Comparison of ENCODE assay signal across 7 cellular contexts in the genomic region with DNA sequence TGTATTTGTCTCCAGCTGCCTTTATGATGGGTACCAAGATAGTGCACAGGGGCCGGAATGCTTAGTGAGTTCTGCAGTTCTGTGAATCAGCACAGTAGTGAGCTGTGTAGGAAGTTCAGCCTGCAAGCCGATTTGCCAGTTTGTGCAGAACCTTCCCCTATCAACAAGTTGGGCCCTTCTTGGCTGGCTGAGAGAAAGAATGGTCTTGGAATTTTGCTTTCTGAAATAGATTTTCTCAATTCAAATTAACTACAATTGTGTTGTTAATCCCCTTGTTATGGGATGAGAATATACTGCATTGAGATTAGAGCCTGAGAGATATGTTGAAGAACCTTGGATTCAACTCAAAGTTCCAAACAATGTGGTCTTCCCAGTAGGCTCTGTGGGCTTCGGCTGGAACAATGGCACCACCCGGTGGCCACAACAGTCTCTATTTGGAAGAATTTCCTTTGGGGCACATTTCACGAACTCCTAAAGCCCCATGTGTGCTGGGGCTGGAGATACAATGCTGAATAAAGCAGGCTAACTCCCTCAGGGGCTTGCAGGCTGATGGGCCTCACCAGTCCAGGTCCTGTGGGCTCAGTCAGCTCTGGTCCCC. TPM values are rescaled to one million over a fixed set of nuclear protein-coding genes. Genes with fewer than 3 reads are reported as not detected.
DNase-seq lines count a peak whose midpoint lies in the region; ATAC-seq and TF ChIP-seq lines count a peak whose summit lies in the region.

No MANE protein-coding gene starts in this region.

- H4K20me1 ChIP-seq in Karpas-422 (ENCODE audit: insufficient read depth, low read depth, low read length) (no peaks in the 10 kb centered on the region), osteoblast (ENCODE audit: insufficient read depth, low read length) (no peaks in the 10 kb centered on the region)

- H3K4me1 ChIP-seq in Karpas-422 (ENCODE audit: low read length): peaks cover 9% of the 10 kb centered on the region
- H3K4me1 ChIP-seq in RWPE2 (ENCODE audit: insufficient read depth, poor library complexity, severe bottlenecking): no peaks in the 10 kb centered on the region
- H3K4me1 ChIP-seq in osteoblast (ENCODE audit: insufficient read depth, low read length): no peaks in the 10 kb centered on the region
- no peaks in the 10 kb centered on the region for H3K4me1 ChIP-seq in ascending aorta

- H2AFZ ChIP-seq in Karpas-422 (ENCODE audit: low read length): no peak overlapping the region
- no peak overlapping the region for H2AFZ ChIP-seq in osteoblast (ENCODE audit: low read length)

- no peak for DNase-seq in GM12864 (ENCODE audit: low read depth)
- DNase-seq in Karpas-422: peak; percentile 60
- DNase-seq in RWPE2 (ENCODE audit: low spot score): no peak
- peak; percentile 55 for DNase-seq in fibroblast of the aortic adventitia (ENCODE audit: low read depth)
- peak; percentile 84 for DNase-seq in osteoblast (ENCODE audit: insufficient read length, low spot score, missing footprints)
- DNase-seq in ascending aorta (ENCODE audit: low spot score in 2 of 2): no peak

- H3K36me3 ChIP-seq in Karpas-422 (ENCODE audit: insufficient read depth, low read length): no peaks in the 10 kb centered on the region
- no peaks in the 10 kb centered on the region for H3K36me3 ChIP-seq in RWPE2 (ENCODE audit: low read depth)
- H3K36me3 ChIP-seq in osteoblast (ENCODE audit: insufficient read depth, low read length): no peaks in the 10 kb centered on the region
- H3K36me3 ChIP-seq in ascending aorta: no peaks in the 10 kb centered on the region

- ATAC-seq in RWPE2 (ENCODE audit: low read depth) (peak; percentile 59; the same call in 2 of the 3 replicates), GM18873 (IDR thresholded peaks at IDR 0.05; ENCODE audit: low FRiP score, unreplicated experiment) (no peak)

- H3K79me2 ChIP-seq in Karpas-422 (ENCODE audit: low read length): no peaks in the 10 kb centered on the region
- H3K79me2 ChIP-seq in osteoblast (ENCODE audit: insufficient read depth, low read length): no peaks in the 10 kb centered on the region

- intact Hi-C loops in ascending aorta (cut with DNase I): loop anchor here (10.0 kb wide), 1 partner anchor 802 kb away; a partner anchor contains a TSS

- H3K4me2 ChIP-seq in Karpas-422 (ENCODE audit: low read depth, low read length, poor library complexity, severe bottlenecking) (no peak overlapping the region), osteoblast (ENCODE audit: insufficient read depth, low read length) (no peak overlapping the region)

- H3K27me3 ChIP-seq in Karpas-422 (ENCODE audit: low read length) (peaks cover 5% of the 10 kb centered on the region; the same call in 1 of the 2 replicates), RWPE2 (ENCODE audit: insufficient read depth, poor library complexity, severe bottlenecking) (no peaks in the 10 kb centered on the region), osteoblast (ENCODE audit: insufficient read depth, low read length) (peaks cover 11% of the 10 kb centered on the region), ascending aorta (no peaks in the 10 kb centered on the region)

- H3K27ac ChIP-seq in Karpas-422 (ENCODE audit: low read length) (no peak overlapping the region), RWPE2 (ENCODE audit: poor library complexity, severe bottlenecking) (no peak overlapping the region), osteoblast (ENCODE audit: low read depth, low read length) (no peak overlapping the region), ascending aorta (no peak overlapping the region)

- H3K4me3 ChIP-seq in GM12864 (ENCODE audit: low read depth, low read length) (no peak overlapping the region), Karpas-422 (ENCODE audit: low read length) (no peak overlapping the region), RWPE2 (ENCODE audit: severe bottlenecking) (no peak overlapping the region), fibroblast of the aortic adventitia (ENCODE audit: low read depth, low read length) (no peak overlapping the region), osteoblast (ENCODE audit: insufficient read depth, low read length) (no peak overlapping the region), ascending aorta (no peak overlapping the region)

- TF ChIP-seq CTCF in GM12864 (IDR thresholded peaks at IDR 0.05; ENCODE audit: low read depth, low read length, missing control alignments): peak; percentile 39
- peak; percentile 68 for TF ChIP-seq CTCF in RWPE2 (IDR thresholded peaks at IDR 0.05; ENCODE audit: poor library complexity, severe bottlenecking)
- peak; percentile 51 for TF ChIP-seq CTCF in fibroblast of the aortic adventitia (IDR thresholded peaks at IDR 0.05; ENCODE audit: insufficient read depth, low read length)
- TF ChIP-seq CTCF in osteoblast (IDR thresholded peaks at IDR 0.05; ENCODE audit: extremely low read depth, low read depth, low read length): peak; percentile 76
- TF ChIP-seq CTCF in ascending aorta (IDR thresholded peaks at IDR 0.05): peak in 1 of 3 experiments; percentile 38

- H3K9me3 ChIP-seq in Karpas-422 (ENCODE audit: low read length) (no peaks in the 10 kb centered on the region), RWPE2 (ENCODE audit: severe bottlenecking) (no peaks in the 10 kb centered on the region), osteoblast (ENCODE audit: low read depth, low read length) (no peaks in the 10 kb centered on the region), ascending aorta (no peaks in the 10 kb centered on the region)

- no peak overlapping the region for H3K9ac ChIP-seq in Karpas-422 (ENCODE audit: low read length)

- H3K9me2 ChIP-seq in Karpas-422 (replicated peaks; ENCODE audit: insufficient read depth, low read length): no peaks in the 10 kb centered on the region

RNA-seq across cellular contexts. Expression of a gene that starts 59.1 kb away (rescaled TPM):
- not detected in 2 replicates for total RNA-seq in Karpas-422 (2014; rRNA removed; shearing (Covaris generic); ENCODE audit: low replicate concordance)
- total RNA-seq in fibroblast of the aortic adventitia (ENCODE audit: low replicate concordance) (not detected in 2 replicates), osteoblast (not detected in 2 replicates), ascending aorta (not detected)

Comparison
In these comparisons a context has a peak if more than half of its experiments do, and no peak if none do; other contexts are left out.
1. DNase-seq: peak in Karpas-422 (single experiment), fibroblast of the aortic adventitia (single experiment) and osteoblast (single experiment); none in GM12864 (single experiment), RWPE2 (single experiment) and ascending aorta (0 of 2).